1 cellular context compared by ENCODE assay signal in genomic region chr3:133570139-133570936, GRCh38.
A peak's percentile ranks its signal among the peaks of the same experiment; 100 is the strongest.
TF ChIP-seq lines count a peak whose summit lies in the region.

No MANE protein-coding gene starts in this region.

TF ChIP-seq in K562, 482 proteins besides CTCF, POLR2A, EP300 and RAD21 (continued from another document):
- TF ChIP-seq PRDM10 (IDR thresholded peaks at IDR 0.05; ENCODE audit: partially characterized antibody) (peak; percentile 56), TCF15 (CRISPR knock-in tag; IDR thresholded peaks at IDR 0.05) (no peak), ZNF282 (CRISPR knock-in tag; IDR thresholded peaks at IDR 0.05) (no peak)
